In the genomic region with DNA sequence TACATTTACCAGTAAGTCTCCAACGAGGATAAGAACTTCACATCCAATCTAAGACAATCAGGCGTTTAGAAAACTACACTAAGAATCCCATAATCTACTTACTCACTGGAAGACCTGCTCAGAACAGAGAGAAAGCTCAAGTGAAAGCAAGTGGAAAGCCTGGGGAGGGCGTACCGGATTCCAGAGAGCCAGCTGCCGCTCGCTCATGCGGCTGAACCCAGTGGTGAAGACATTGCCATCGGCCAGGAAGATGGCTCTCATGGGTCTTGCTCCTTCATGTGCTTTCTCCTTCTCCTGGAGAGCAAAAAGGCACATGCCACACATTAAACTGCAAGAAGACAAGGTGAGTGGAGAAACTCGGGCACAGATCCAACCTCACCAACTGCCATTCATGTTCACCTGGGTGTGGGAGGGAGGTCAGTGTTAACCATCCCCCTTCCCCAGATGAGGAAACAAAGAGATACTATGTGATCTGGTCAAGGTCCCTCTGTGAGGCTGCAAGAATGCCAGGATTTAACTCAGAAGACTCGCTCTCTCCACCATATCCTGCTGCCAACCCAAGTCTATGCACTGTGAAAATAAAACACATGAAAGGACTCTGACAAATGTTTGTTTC, we compare ENCODE assay signal across 1 cellular context.
TF ChIP-seq lines count a peak whose summit lies in the region.

No MANE protein-coding gene starts in this region.

TF ChIP-seq in HepG2, 621 proteins besides CTCF, POLR2A, EP300 and RAD21:
- TF ChIP-seq KDM5A (IDR thresholded peaks at IDR 0.05; ENCODE audit: borderline replicate concordance, low read length) (no peak), ZNF205 (CRISPR knock-in tag; IDR thresholded peaks at IDR 0.05) (0 out of 2 replicates have a peak, but pooled peaks have one; percentile 41), BCL6 (CRISPR knock-in tag; IDR thresholded peaks at IDR 0.05) (0 out of 2 replicates have a peak, but pooled peaks have one; percentile 21), SOX5 (CRISPR knock-in tag; IDR thresholded peaks at IDR 0.05; ENCODE audit: borderline replicate concordance) (0 out of 2 replicates have a peak, but pooled peaks have one; percentile 7), RBM22 (optimal IDR thresholded peaks at IDR 0.05; ENCODE audit: low read length) (peak; percentile 77), SOX13 (IDR thresholded peaks at IDR 0.05) (no peak), SOX13 (CRISPR knock-in tag; conservative IDR thresholded peaks at IDR 0.05 in 1 of 2, IDR thresholded peaks at IDR 0.05 in 1 of 2) (peak in 1 of 2 experiments; percentile 16; a peak in 1 of 4 replicates), ELF3 (CRISPR knock-in tag; IDR thresholded peaks at IDR 0.05) (0 out of 2 replicates have a peak, but pooled peaks have one; percentile 20), SAP130 (CRISPR knock-in tag; IDR thresholded peaks at IDR 0.05; ENCODE audit: low read depth) (0 out of 2 replicates have a peak, but pooled peaks have one; percentile 35)
- TF ChIP-seq, protein P1, sequence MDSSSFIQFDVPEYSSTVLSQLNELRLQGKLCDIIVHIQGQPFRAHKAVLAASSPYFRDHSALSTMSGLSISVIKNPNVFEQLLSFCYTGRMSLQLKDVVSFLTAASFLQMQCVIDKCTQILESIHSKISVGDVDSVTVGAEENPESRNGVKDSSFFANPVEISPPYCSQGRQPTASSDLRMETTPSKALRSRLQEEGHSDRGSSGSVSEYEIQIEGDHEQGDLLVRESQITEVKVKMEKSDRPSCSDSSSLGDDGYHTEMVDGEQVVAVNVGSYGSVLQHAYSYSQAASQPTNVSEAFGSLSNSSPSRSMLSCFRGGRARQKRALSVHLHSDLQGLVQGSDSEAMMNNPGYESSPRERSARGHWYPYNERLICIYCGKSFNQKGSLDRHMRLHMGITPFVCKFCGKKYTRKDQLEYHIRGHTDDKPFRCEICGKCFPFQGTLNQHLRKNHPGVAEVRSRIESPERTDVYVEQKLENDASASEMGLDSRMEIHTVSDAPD (CRISPR knock-in tag; IDR thresholded peaks at IDR 0.05), result no peak
- TF ChIP-seq, protein P2, sequence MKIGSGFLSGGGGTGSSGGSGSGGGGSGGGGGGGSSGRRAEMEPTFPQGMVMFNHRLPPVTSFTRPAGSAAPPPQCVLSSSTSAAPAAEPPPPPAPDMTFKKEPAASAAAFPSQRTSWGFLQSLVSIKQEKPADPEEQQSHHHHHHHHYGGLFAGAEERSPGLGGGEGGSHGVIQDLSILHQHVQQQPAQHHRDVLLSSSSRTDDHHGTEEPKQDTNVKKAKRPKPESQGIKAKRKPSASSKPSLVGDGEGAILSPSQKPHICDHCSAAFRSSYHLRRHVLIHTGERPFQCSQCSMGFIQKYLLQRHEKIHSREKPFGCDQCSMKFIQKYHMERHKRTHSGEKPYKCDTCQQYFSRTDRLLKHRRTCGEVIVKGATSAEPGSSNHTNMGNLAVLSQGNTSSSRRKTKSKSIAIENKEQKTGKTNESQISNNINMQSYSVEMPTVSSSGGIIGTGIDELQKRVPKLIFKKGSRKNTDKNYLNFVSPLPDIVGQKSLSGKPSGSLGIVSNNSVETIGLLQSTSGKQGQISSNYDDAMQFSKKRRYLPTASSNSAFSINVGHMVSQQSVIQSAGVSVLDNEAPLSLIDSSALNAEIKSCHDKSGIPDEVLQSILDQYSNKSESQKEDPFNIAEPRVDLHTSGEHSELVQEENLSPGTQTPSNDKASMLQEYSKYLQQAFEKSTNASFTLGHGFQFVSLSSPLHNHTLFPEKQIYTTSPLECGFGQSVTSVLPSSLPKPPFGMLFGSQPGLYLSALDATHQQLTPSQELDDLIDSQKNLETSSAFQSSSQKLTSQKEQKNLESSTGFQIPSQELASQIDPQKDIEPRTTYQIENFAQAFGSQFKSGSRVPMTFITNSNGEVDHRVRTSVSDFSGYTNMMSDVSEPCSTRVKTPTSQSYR (CRISPR knock-in tag; IDR thresholded peaks at IDR 0.05; ENCODE audit: borderline replicate concordance), result peak; percentile 69; the same call in 1 of the 2 replicates
- TF ChIP-seq, protein P3, sequence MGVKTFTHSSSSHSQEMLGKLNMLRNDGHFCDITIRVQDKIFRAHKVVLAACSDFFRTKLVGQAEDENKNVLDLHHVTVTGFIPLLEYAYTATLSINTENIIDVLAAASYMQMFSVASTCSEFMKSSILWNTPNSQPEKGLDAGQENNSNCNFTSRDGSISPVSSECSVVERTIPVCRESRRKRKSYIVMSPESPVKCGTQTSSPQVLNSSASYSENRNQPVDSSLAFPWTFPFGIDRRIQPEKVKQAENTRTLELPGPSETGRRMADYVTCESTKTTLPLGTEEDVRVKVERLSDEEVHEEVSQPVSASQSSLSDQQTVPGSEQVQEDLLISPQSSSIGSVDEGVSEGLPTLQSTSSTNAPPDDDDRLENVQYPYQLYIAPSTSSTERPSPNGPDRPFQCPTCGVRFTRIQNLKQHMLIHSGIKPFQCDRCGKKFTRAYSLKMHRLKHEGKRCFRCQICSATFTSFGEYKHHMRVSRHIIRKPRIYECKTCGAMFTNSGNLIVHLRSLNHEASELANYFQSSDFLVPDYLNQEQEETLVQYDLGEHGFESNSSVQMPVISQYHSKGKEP (CRISPR knock-in tag; IDR thresholded peaks at IDR 0.05), result no peak
